ENCODE assay signal across 2 cellular contexts in genomic region chr9:130292104-130292503, GRCh38.
TF ChIP-seq lines count a peak whose summit lies in the region.

No MANE protein-coding gene starts in this region.

TF ChIP-seq in HEK293, 187 proteins besides CTCF, POLR2A, EP300 and RAD21 (continued from another document):
- TF ChIP-seq, protein P1, sequence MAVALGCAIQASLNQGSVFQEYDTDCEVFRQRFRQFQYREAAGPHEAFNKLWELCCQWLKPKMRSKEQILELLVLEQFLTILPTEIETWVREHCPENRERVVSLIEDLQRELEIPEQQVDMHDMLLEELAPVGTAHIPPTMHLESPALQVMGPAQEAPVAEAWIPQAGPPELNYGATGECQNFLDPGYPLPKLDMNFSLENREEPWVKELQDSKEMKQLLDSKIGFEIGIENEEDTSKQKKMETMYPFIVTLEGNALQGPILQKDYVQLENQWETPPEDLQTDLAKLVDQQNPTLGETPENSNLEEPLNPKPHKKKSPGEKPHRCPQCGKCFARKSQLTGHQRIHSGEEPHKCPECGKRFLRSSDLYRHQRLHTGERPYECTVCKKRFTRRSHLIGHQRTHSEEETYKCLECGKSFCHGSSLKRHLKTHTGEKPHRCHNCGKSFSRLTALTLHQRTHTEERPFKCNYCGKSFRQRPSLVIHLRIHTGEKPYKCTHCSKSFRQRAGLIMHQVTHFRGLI (tag by site-specific recombination; IDR thresholded peaks at IDR 0.05): peak; percentile 91
- TF ChIP-seq ZNF24 (tag by site-specific recombination; IDR thresholded peaks at IDR 0.05): no peak
- TF ChIP-seq ZNF561 (tag by site-specific recombination; IDR thresholded peaks at IDR 0.05; ENCODE audit: borderline replicate concordance): no peak

TF ChIP-seq in GM23338, 12 proteins besides CTCF, POLR2A, EP300 and RAD21 (continued from another document):
- TF ChIP-seq, protein P2, sequence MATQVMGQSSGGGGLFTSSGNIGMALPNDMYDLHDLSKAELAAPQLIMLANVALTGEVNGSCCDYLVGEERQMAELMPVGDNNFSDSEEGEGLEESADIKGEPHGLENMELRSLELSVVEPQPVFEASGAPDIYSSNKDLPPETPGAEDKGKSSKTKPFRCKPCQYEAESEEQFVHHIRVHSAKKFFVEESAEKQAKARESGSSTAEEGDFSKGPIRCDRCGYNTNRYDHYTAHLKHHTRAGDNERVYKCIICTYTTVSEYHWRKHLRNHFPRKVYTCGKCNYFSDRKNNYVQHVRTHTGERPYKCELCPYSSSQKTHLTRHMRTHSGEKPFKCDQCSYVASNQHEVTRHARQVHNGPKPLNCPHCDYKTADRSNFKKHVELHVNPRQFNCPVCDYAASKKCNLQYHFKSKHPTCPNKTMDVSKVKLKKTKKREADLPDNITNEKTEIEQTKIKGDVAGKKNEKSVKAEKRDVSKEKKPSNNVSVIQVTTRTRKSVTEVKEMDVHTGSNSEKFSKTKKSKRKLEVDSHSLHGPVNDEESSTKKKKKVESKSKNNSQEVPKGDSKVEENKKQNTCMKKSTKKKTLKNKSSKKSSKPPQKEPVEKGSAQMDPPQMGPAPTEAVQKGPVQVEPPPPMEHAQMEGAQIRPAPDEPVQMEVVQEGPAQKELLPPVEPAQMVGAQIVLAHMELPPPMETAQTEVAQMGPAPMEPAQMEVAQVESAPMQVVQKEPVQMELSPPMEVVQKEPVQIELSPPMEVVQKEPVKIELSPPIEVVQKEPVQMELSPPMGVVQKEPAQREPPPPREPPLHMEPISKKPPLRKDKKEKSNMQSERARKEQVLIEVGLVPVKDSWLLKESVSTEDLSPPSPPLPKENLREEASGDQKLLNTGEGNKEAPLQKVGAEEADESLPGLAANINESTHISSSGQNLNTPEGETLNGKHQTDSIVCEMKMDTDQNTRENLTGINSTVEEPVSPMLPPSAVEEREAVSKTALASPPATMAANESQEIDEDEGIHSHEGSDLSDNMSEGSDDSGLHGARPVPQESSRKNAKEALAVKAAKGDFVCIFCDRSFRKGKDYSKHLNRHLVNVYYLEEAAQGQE (IDR thresholded peaks at IDR 0.05; ENCODE audit: unreplicated experiment): no peak
- TF ChIP-seq STAT1 (IDR thresholded peaks at IDR 0.05; ENCODE audit: unreplicated experiment) (no peak), ZNF114 (CRISPR knock-in tag; IDR thresholded peaks at IDR 0.05) (no peak), JUNB (IDR thresholded peaks at IDR 0.05; ENCODE audit: unreplicated experiment) (no peak), EZH2 (IDR thresholded peaks at IDR 0.05; ENCODE audit: low read depth, unreplicated experiment) (no peak), EZH2phosphoT487 (IDR thresholded peaks at IDR 0.05; ENCODE audit: unreplicated experiment) (no peak)
- TF ChIP-seq, protein P3, sequence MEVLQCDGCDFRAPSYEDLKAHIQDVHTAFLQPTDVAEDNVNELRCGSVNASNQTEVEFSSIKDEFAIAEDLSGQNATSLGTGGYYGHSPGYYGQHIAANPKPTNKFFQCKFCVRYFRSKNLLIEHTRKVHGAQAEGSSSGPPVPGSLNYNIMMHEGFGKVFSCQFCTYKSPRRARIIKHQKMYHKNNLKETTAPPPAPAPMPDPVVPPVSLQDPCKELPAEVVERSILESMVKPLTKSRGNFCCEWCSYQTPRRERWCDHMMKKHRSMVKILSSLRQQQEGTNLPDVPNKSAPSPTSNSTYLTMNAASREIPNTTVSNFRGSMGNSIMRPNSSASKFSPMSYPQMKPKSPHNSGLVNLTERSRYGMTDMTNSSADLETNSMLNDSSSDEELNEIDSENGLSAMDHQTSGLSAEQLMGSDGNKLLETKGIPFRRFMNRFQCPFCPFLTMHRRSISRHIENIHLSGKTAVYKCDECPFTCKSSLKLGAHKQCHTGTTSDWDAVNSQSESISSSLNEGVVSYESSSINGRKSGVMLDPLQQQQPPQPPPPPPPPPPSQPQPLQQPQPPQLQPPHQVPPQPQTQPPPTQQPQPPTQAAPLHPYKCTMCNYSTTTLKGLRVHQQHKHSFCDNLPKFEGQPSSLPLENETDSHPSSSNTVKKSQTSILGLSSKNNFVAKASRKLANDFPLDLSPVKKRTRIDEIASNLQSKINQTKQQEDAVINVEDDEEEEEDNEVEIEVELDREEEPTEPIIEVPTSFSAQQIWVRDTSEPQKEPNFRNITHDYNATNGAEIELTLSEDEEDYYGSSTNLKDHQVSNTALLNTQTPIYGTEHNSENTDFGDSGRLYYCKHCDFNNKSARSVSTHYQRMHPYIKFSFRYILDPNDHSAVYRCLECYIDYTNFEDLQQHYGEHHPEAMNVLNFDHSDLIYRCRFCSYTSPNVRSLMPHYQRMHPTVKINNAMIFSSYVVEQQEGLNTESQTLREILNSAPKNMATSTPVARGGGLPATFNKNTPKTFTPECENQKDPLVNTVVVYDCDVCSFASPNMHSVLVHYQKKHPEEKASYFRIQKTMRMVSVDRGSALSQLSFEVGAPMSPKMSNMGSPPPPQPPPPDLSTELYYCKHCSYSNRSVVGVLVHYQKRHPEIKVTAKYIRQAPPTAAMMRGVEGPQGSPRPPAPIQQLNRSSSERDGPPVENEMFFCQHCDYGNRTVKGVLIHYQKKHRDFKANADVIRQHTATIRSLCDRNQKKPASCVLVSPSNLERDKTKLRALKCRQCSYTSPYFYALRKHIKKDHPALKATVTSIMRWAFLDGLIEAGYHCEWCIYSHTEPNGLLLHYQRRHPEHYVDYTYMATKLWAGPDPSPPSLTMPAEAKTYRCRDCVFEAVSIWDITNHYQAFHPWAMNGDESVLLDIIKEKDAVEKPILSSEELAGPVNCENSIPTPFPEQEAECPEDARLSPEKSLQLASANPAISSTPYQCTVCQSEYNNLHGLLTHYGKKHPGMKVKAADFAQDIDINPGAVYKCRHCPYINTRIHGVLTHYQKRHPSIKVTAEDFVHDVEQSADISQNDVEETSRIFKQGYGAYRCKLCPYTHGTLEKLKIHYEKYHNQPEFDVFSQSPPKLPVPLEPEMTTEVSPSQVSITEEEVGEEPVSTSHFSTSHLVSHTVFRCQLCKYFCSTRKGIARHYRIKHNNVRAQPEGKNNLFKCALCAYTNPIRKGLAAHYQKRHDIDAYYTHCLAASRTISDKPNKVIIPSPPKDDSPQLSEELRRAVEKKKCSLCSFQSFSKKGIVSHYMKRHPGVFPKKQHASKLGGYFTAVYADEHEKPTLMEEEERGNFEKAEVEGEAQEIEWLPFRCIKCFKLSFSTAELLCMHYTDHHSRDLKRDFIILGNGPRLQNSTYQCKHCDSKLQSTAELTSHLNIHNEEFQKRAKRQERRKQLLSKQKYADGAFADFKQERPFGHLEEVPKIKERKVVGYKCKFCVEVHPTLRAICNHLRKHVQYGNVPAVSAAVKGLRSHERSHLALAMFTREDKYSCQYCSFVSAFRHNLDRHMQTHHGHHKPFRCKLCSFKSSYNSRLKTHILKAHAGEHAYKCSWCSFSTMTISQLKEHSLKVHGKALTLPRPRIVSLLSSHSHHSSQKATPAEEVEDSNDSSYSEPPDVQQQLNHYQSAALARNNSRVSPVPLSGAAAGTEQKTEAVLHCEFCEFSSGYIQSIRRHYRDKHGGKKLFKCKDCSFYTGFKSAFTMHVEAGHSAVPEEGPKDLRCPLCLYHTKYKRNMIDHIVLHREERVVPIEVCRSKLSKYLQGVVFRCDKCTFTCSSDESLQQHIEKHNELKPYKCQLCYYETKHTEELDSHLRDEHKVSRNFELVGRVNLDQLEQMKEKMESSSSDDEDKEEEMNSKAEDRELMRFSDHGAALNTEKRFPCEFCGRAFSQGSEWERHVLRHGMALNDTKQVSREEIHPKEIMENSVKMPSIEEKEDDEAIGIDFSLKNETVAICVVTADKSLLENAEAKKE (CRISPR knock-in tag; IDR thresholded peaks at IDR 0.05): no peak
- TF ChIP-seq, protein P4, sequence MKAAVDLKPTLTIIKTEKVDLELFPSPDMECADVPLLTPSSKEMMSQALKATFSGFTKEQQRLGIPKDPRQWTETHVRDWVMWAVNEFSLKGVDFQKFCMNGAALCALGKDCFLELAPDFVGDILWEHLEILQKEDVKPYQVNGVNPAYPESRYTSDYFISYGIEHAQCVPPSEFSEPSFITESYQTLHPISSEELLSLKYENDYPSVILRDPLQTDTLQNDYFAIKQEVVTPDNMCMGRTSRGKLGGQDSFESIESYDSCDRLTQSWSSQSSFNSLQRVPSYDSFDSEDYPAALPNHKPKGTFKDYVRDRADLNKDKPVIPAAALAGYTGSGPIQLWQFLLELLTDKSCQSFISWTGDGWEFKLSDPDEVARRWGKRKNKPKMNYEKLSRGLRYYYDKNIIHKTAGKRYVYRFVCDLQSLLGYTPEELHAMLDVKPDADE (IDR thresholded peaks at IDR 0.05): no peak
